33 cellular contexts compared by ENCODE assay signal in genomic region chr5:72783354-72783753, GRCh38. TPM values are rescaled to one million over a fixed set of nuclear protein-coding genes. Genes with fewer than 3 reads are reported as not detected.
DNase-seq lines count a peak whose midpoint lies in the region; ATAC-seq, FAIRE-seq and TF ChIP-seq lines count a peak whose summit lies in the region.
"Had no signal": no experiment of that assay in that cellular context is flagged by ENCODE, and none has a peak within 500 bp of the region (broad histone marks: within the 10 kb centered on the region; RNA-seq: fewer than 3 reads in every experiment).

No MANE protein-coding gene starts in this region.

- intact Hi-C loops in left colon (cut with DNase I, micrococcal nuclease) (no loop called here), mucosa of descending colon (cut with DNase I, micrococcal nuclease) (no loop called here)

- H3K36me3 ChIP-seq in mucosa of descending colon (ENCODE audit: low read depth) (no peaks in the 10 kb centered on the region), small intestine (ENCODE audit: control insufficient read depth in 2 of 2, insufficient read depth in 2 of 2, low read length in 2 of 2) (no peaks in the 10 kb centered on the region)
- H3K36me3 ChIP-seq: BE2C; BLaER1; BLaER1 treated with 17β-estradiol and CSF1 and Interleukin-3, amounts not matched to agents 10 nM and 100 nM had no signal

- H3K4me1 ChIP-seq in mucosa of descending colon (ENCODE audit: low read depth) (peaks cover 8% of the 10 kb centered on the region), small intestine (ENCODE audit: control insufficient read depth in 2 of 2, insufficient read depth in 1 of 2, low read depth in 1 of 2, low read length in 1 of 2) (peaks cover 0 to 2% of the 10 kb centered on the region in 2 donors)
- H3K4me1 ChIP-seq: BLaER1; BLaER1 treated with 17β-estradiol and CSF1 and Interleukin-3, amounts not matched to agents 10 nM and 100 nM had no signal

- H3K4me3 ChIP-seq in mucosa of descending colon: no peak overlapping the region
- no peak overlapping the region for H3K4me3 ChIP-seq in small intestine (ENCODE audit: low read depth in 1 of 2, low read length in 2 of 2)
- H3K4me3 ChIP-seq: A549; BLaER1; BLaER1 treated with 17β-estradiol and CSF1 and Interleukin-3, amounts not matched to agents 10 nM and 100 nM had no signal

- H3K27me3 ChIP-seq in small intestine (ENCODE audit: control insufficient read depth in 2 of 2, insufficient read depth in 2 of 2, low read length in 2 of 2): no peaks in the 10 kb centered on the region
- H3K27me3 ChIP-seq: BE2C; BLaER1; BLaER1 treated with 17β-estradiol and CSF1 and Interleukin-3, amounts not matched to agents 10 nM and 100 nM had no signal

- no peak overlapping the region for H3K27ac ChIP-seq in small intestine (ENCODE audit: low read depth in 1 of 2, low read length in 1 of 2)
- H3K27ac ChIP-seq: 22Rv1; A549; BLaER1; BLaER1 treated with 17β-estradiol and CSF1 and Interleukin-3, amounts not matched to agents 10 nM and 100 nM; C4-2B had no signal

- DNase-seq in left colon (no peak), mucosa of descending colon (no peak), small intestine (peak; percentile 56)
- DNase-seq: 8988T; ACHN; AML-193; BE2C; C1 segment of cervical spinal cord; Caco-2; Calu3; CD4-positive, alpha-beta memory T cell; CD4-positive, alpha-beta T cell; CD4-positive, CD25-positive, alpha-beta regulatory T cell; CD8-positive, alpha-beta memory T cell; CD8-positive, alpha-beta T cell; COR-L47; DMS 273 treated with DMSO at 0.1 percent for 48 hours; DMS153; DMS53; DMS79; DMS79 treated with DMSO at 0.1 percent for 48 hours; DND-41; EL had no signal

- H3K9me3 ChIP-seq in mucosa of descending colon (peaks cover 12% of the 10 kb centered on the region), small intestine (ENCODE audit: control insufficient read depth, low read depth) (no peaks in the 10 kb centered on the region)
- H3K9me3 ChIP-seq: BE2C had no signal

- WGBS in small intestine, 3 donors: 31 to 44% (median 34%) methylated on average over 1 of the region's 1 CpG

- TF ChIP-seq CTCF in mucosa of descending colon (IDR thresholded peaks at IDR 0.05): no peak

- no peak for FAIRE-seq in small intestine (lab: Jason Lieb, UNC)
- FAIRE-seq: A204.1, A549, D721Med had no signal

- peak; percentile 93 for ATAC-seq in left colon
- peak; percentile 58 for ATAC-seq in mucosa of descending colon
- no peak for ATAC-seq in HG03039 (IDR thresholded peaks at IDR 0.05; ENCODE audit: unreplicated experiment)
- no peak for ATAC-seq in GM21723 (IDR thresholded peaks at IDR 0.05; ENCODE audit: unreplicated experiment)
- no peak for ATAC-seq in HG03521 (IDR thresholded peaks at IDR 0.05; ENCODE audit: unreplicated experiment)
- ATAC-seq: A549; CD8-positive, alpha-beta T cell had no signal

RNA-seq across cellular contexts. Expression of gene TNPO1, which starts 33.1 kb away (rescaled TPM):
- total RNA-seq in left colon: 10 to 100 TPM; 74.7 to 75.0 TPM
- total RNA-seq in mucosa of descending colon: 10 to 100 TPM; 69.4 to 95.1 (median 76.8) TPM
- polyA plus RNA-seq in small intestine: 10 to 100 TPM; 23.7 to 28.2 (median 27.0) TPM

Comparison
In these comparisons a context has a peak if more than half of its experiments do, and no peak if none do; other contexts are left out.
1. ATAC-seq: peak in left colon (single experiment) and mucosa of descending colon (single experiment); none in HG03039 (single experiment), GM21723 (single experiment) and HG03521 (single experiment).